9 cellular contexts compared by ENCODE assay signal in genomic region chr19:6765738-6766356, GRCh38. TPM values are rescaled to one million over a fixed set of nuclear protein-coding genes. Genes with fewer than 3 reads are reported as not detected.
A peak's percentile ranks its signal among the peaks of the same experiment; 100 is the strongest.
DNase-seq lines count a peak whose midpoint lies in the region; ATAC-seq and TF ChIP-seq lines count a peak whose summit lies in the region.
"Had no signal": no experiment of that assay in that cellular context is flagged by ENCODE, and none has a peak within 500 bp of the region (broad histone marks: within the 10 kb centered on the region; RNA-seq: fewer than 3 reads in every experiment).

No MANE protein-coding gene starts in this region.

- in situ Hi-C loops in transverse colon (cut with MboI; ENCODE audit: low pct_ligation_motif_present in 1 of 4, low pct_unique_long_range_greater_than_20kb in 1 of 4, low sequenced_read_pairs in 3 of 4): no loop called here

- peak overlapping the region in 3 of 4 donors; percentile 32 to 61 (median 40) for H3K4me3 ChIP-seq in transverse colon

- POLR2A ChIA-PET in activated CD4-positive, alpha-beta T cell treated with anti-CD3 and anti-CD28 coated beads, Interleukin-2, amount 10 ng/mL, durations not matched to agents 7 days and 5 days (lab: Charles Lee): no interaction called here

- peaks cover 11% of the 10 kb centered on the region for H3K27me3 ChIP-seq in transverse colon

- peak; percentile 93 for TF ChIP-seq POLR2A in transverse colon (IDR thresholded peaks at IDR 0.05)

- no peaks in the 10 kb centered on the region for H3K27me3 Mint-ChIP-seq in activated CD4-positive, alpha-beta T cell treated with anti-CD3 and anti-CD28 coated beads, Interleukin-2, amount 10 ng/mL, durations not matched to agents 7 days and 5 days
- no peaks in the 10 kb centered on the region for H3K27me3 Mint-ChIP-seq in T-helper 1 cell treated with Interleukin-12 subunit alpha and Interleukin-12 subunit beta and Interleukin-4 antibody, amounts not matched to agents 30 μg/mL and 1 μg/mL, for 36 hours (ENCODE audit: low read depth)

- peaks cover 0 to 24% (median 5%) of the 10 kb centered on the region in 4 donors for H3K4me1 ChIP-seq in transverse colon

- H3K9me3 Mint-ChIP-seq in activated CD4-positive, alpha-beta T cell treated with anti-CD3 and anti-CD28 coated beads, Interleukin-2, amount 10 ng/mL, durations not matched to agents 7 days and 5 days: no peaks in the 10 kb centered on the region
- no peaks in the 10 kb centered on the region for H3K9me3 Mint-ChIP-seq in T-helper 1 cell treated with Interleukin-12 subunit alpha and Interleukin-12 subunit beta and Interleukin-4 antibody, amounts not matched to agents 30 μg/mL and 1 μg/mL, for 36 hours

- H3K4me1 Mint-ChIP-seq in activated CD4-positive, alpha-beta T cell treated with anti-CD3 and anti-CD28 coated beads, Interleukin-2, amount 10 ng/mL, durations not matched to agents 7 days and 5 days: peaks cover 46% of the 10 kb centered on the region
- peaks cover 26% of the 10 kb centered on the region for H3K4me1 Mint-ChIP-seq in T-helper 1 cell treated with Interleukin-12 subunit alpha and Interleukin-12 subunit beta and Interleukin-4 antibody, amounts not matched to agents 30 μg/mL and 1 μg/mL, for 36 hours (ENCODE audit: low read depth)

- no peaks in the 10 kb centered on the region for H3K9me3 ChIP-seq in transverse colon

- no peaks in the 10 kb centered on the region for H3K36me3 ChIP-seq in transverse colon

- peak overlapping the region; percentile 89 for H3K4me3 Mint-ChIP-seq in activated CD4-positive, alpha-beta T cell treated with anti-CD3 and anti-CD28 coated beads, Interleukin-2, amount 10 ng/mL, durations not matched to agents 7 days and 5 days
- peak overlapping the region; percentile 92 for H3K4me3 Mint-ChIP-seq in T-helper 1 cell treated with Interleukin-12 subunit alpha and Interleukin-12 subunit beta and Interleukin-4 antibody, amounts not matched to agents 30 μg/mL and 1 μg/mL, for 36 hours

- peak overlapping the region; percentile 93 for H3K27ac Mint-ChIP-seq in activated CD4-positive, alpha-beta T cell treated with anti-CD3 and anti-CD28 coated beads, Interleukin-2, amount 10 ng/mL, durations not matched to agents 7 days and 5 days
- peak overlapping the region; percentile 94 for H3K27ac Mint-ChIP-seq in T-helper 1 cell treated with Interleukin-12 subunit alpha and Interleukin-12 subunit beta and Interleukin-4 antibody, amounts not matched to agents 30 μg/mL and 1 μg/mL, for 36 hours

- intact Hi-C loops in transverse colon (cut with DNase I; ENCODE audit: low total_unique reads): no loop called here

- 29 to 56% methylated on average over 2 to 8 of the region's 8 CpGs for WGBS in transverse colon (ENCODE audit: low coverage in 1 of 2), 2 donors

- peak overlapping the region; percentile 88 to 94 (median 90) for H3K27ac ChIP-seq in transverse colon

- no peak for ATAC-seq in HG02981 (IDR thresholded peaks at IDR 0.05; ENCODE audit: unreplicated experiment)

- peak in 1 of 5 experiments; percentile 14 for TF ChIP-seq CTCF in transverse colon (IDR thresholded peaks at IDR 0.05)

- peak; percentile 53 for TF ChIP-seq EP300 in transverse colon (IDR thresholded peaks at IDR 0.05; ENCODE audit: low read depth)

- peaks cover 12% of the 10 kb centered on the region for H3K36me3 Mint-ChIP-seq in activated CD4-positive, alpha-beta T cell treated with anti-CD3 and anti-CD28 coated beads, Interleukin-2, amount 10 ng/mL, durations not matched to agents 7 days and 5 days (ENCODE audit: low read depth)
- peaks cover 9% of the 10 kb centered on the region for H3K36me3 Mint-ChIP-seq in T-helper 1 cell treated with Interleukin-12 subunit alpha and Interleukin-12 subunit beta and Interleukin-4 antibody, amounts not matched to agents 30 μg/mL and 1 μg/mL, for 36 hours (ENCODE audit: low read depth)

- DNase-seq in activated CD4-positive, alpha-beta T cell treated with anti-CD3 and anti-CD28 coated beads, Interleukin-2, amount 10 ng/mL, durations not matched to agents 7 days and 5 days: no peak
- DNase-seq in activated CD4-positive, alpha-beta T cell treated with anti-CD3 and anti-CD28 coated beads for 48 hours: no peak
- DNase-seq in iPS-NIHi7 (ENCODE audit: extremely low spot score) (peak; percentile 82), transverse colon (peak; percentile 95), GOT3 (lab: John Stamatoyannopoulos, UW) (no peak), NCI-H1694 treated with DMSO at 0.1 percent for 48 hours (lab: John Stamatoyannopoulos, UW) (no peak)

- CTCF ChIA-PET in activated CD4-positive, alpha-beta T cell treated with anti-CD3 and anti-CD28 coated beads, Interleukin-2, amount 10 ng/mL, durations not matched to agents 7 days and 5 days (lab: Charles Lee): interaction anchor here (0.6 kb wide), 1 partner anchor 305 kb away, joined by 3 read pairs; no protein-coding TSS in a partner anchor

RNA-seq across cellular contexts. Expression of gene SH2D3A, which starts 1.4 kb away (rescaled TPM):
- total RNA-seq in activated CD4-positive, alpha-beta T cell treated with anti-CD3 and anti-CD28 coated beads, Interleukin-2, amount 10 ng/mL, durations not matched to agents 7 days and 5 days: 10 to 100 TPM; 31.5 to 35.2 TPM
- 100 to 1,000 TPM in 1 of 4 donors, 10 to 100 TPM in 3; 41.4 to 127 (median 55.5) TPM for total RNA-seq in transverse colon
- total RNA-seq: myocyte had no signal

RNA-seq across cellular contexts. Expression of gene VAV1, which starts 6.7 kb away (rescaled TPM):
- 100 to 1,000 TPM; 123 to 132 TPM for total RNA-seq in activated CD4-positive, alpha-beta T cell treated with anti-CD3 and anti-CD28 coated beads, Interleukin-2, amount 10 ng/mL, durations not matched to agents 7 days and 5 days
- 10 to 100 TPM in 1 of 4 donors, 1 to 10 TPM in 2, under 1 TPM in 1; 0.60 to 10.8 (median 6.0) TPM for total RNA-seq in transverse colon
- total RNA-seq: myocyte had no signal

RNA-seq across cellular contexts. Expression of gene TRIP10, which starts 26.4 kb away (rescaled TPM):
- 10 to 100 TPM; 11.1 to 11.2 TPM for total RNA-seq in activated CD4-positive, alpha-beta T cell treated with anti-CD3 and anti-CD28 coated beads, Interleukin-2, amount 10 ng/mL, durations not matched to agents 7 days and 5 days
- 100 to 1,000 TPM in 1 of 4 donors, 10 to 100 TPM in 3; 55.5 to 227 (median 78.8) TPM for total RNA-seq in transverse colon

RNA-seq across cellular contexts. Expression of gene GPR108, which starts 28.5 kb away (rescaled TPM):
- total RNA-seq in activated CD4-positive, alpha-beta T cell treated with anti-CD3 and anti-CD28 coated beads, Interleukin-2, amount 10 ng/mL, durations not matched to agents 7 days and 5 days: 10 to 100 TPM; 64.6 TPM
- total RNA-seq in transverse colon: 100 to 1,000 TPM in 2 of 4 donors, 10 to 100 TPM in 2; 38.0 to 118 (median 90.6) TPM

RNA-seq across cellular contexts. Expression of gene C3, which starts 45.4 kb away (rescaled TPM):
- total RNA-seq in activated CD4-positive, alpha-beta T cell treated with anti-CD3 and anti-CD28 coated beads, Interleukin-2, amount 10 ng/mL, durations not matched to agents 7 days and 5 days: not detected
- total RNA-seq in transverse colon: 100 to 1,000 TPM in 3 of 4 donors, 10 to 100 TPM in 1; 50.1 to 351 (median 194) TPM

Comparison
In these comparisons a context has a peak if more than half of its experiments do, and no peak if none do; other contexts are left out.
1. DNase-seq: peak in iPS-NIHi7 (single experiment) and transverse colon (single experiment); none in activated CD4-positive, alpha-beta T cell treated with anti-CD3 and anti-CD28 coated beads, Interleukin-2, amount 10 ng/mL, durations not matched to agents 7 days and 5 days (single experiment), activated CD4-positive, alpha-beta T cell treated with anti-CD3 and anti-CD28 coated beads for 48 hours (single experiment), GOT3 (single experiment) and NCI-H1694 treated with DMSO at 0.1 percent for 48 hours (single experiment).
2. RNA of gene VAV1, which starts 6.7 kb away (total RNA-seq): 123 to 132 TPM in activated CD4-positive, alpha-beta T cell treated with anti-CD3 and anti-CD28 coated beads, Interleukin-2, amount 10 ng/mL, durations not matched to agents 7 days and 5 days; 0.60 to 10.8 TPM in transverse colon; every median in the first group is over 10 times any median in the second.
3. RNA of gene TRIP10, which starts 26.4 kb away (total RNA-seq): 55.5 to 227 TPM in transverse colon; 11.1 to 11.2 TPM in activated CD4-positive, alpha-beta T cell treated with anti-CD3 and anti-CD28 coated beads, Interleukin-2, amount 10 ng/mL, durations not matched to agents 7 days and 5 days; every median in the first group is over 4 times any median in the second.